Comparison of ENCODE assay signal across 17 cellular contexts in genomic region chr17:5545051-5545987, GRCh38. TPM values are rescaled to one million over a fixed set of nuclear protein-coding genes. Genes with fewer than 3 reads are reported as not detected.
DNase-seq lines count a peak whose midpoint lies in the region; ATAC-seq, FAIRE-seq and TF ChIP-seq lines count a peak whose summit lies in the region.
"Had no signal": no experiment of that assay in that cellular context is flagged by ENCODE, and none has a peak within 500 bp of the region (broad histone marks: within the 10 kb centered on the region; RNA-seq: fewer than 3 reads in every experiment).

No MANE protein-coding gene starts in this region.

- no peaks in the 10 kb centered on the region for H3K9me3 Mint-ChIP-seq in activated CD4-positive, alpha-beta memory T cell treated with anti-CD3 and anti-CD28 coated beads, Interleukin-2, amount 10 ng/mL, durations not matched to agents 7 days and 5 days
- no peaks in the 10 kb centered on the region for H3K9me3 Mint-ChIP-seq in activated CD4-positive, alpha-beta memory T cell treated with anti-CD3 and anti-CD28 coated beads for 36 hours
- no peaks in the 10 kb centered on the region for H3K9me3 Mint-ChIP-seq in naive thymus-derived CD8-positive, alpha-beta T cell
- H3K9me3 Mint-ChIP-seq in mesothelial cell of epicardium = no peaks in the 10 kb centered on the region
- H3K9me3 Mint-ChIP-seq: GM23338 had no signal

- TF ChIP-seq POLR2A in GM12891 (IDR thresholded peaks at IDR 0.05; ENCODE audit: low read depth, low read length) = no peak

- CTCF ChIA-PET in activated CD4-positive, alpha-beta memory T cell treated with anti-CD3 and anti-CD28 coated beads, Interleukin-2, amount 10 ng/mL, durations not matched to agents 7 days and 5 days (lab: Charles Lee) = no interaction called here
- CTCF ChIA-PET in activated CD4-positive, alpha-beta memory T cell treated with anti-CD3 and anti-CD28 coated beads for 36 hours (lab: Charles Lee) = no interaction called here

- intact Hi-C loops in activated CD4-positive, alpha-beta memory T cell treated with anti-CD3 and anti-CD28 coated beads for 36 hours (cut with micrococcal nuclease) = no loop called here

- no peaks in the 10 kb centered on the region for H3K4me1 Mint-ChIP-seq in activated CD4-positive, alpha-beta memory T cell treated with anti-CD3 and anti-CD28 coated beads, Interleukin-2, amount 10 ng/mL, durations not matched to agents 7 days and 5 days
- no peaks in the 10 kb centered on the region for H3K4me1 Mint-ChIP-seq in activated CD4-positive, alpha-beta memory T cell treated with anti-CD3 and anti-CD28 coated beads for 36 hours (ENCODE audit: low read depth)
- peaks cover 0 to 28% (median 21%) of the 10 kb centered on the region in 4 donors for H3K4me1 Mint-ChIP-seq in naive thymus-derived CD8-positive, alpha-beta T cell
- H3K4me1 Mint-ChIP-seq in mesothelial cell of epicardium = no peaks in the 10 kb centered on the region

- peak; percentile 68 for FAIRE-seq in GM12891 (lab: Jason Lieb, UNC)

- no peak overlapping the region for H3K4me3 Mint-ChIP-seq in activated CD4-positive, alpha-beta memory T cell treated with anti-CD3 and anti-CD28 coated beads, Interleukin-2, amount 10 ng/mL, durations not matched to agents 7 days and 5 days
- H3K4me3 Mint-ChIP-seq in activated CD4-positive, alpha-beta memory T cell treated with anti-CD3 and anti-CD28 coated beads for 36 hours = no peak overlapping the region
- H3K4me3 Mint-ChIP-seq in naive thymus-derived CD8-positive, alpha-beta T cell = peak overlapping the region in 1 of 10 donors; percentile 2
- no peak overlapping the region for H3K4me3 Mint-ChIP-seq in mesothelial cell of epicardium
- H3K4me3 Mint-ChIP-seq: GM23338 had no signal

- peak; percentile 2 for DNase-seq in activated CD4-positive, alpha-beta memory T cell treated with anti-CD3 and anti-CD28 coated beads, Interleukin-2, amount 10 ng/mL, durations not matched to agents 7 days and 5 days
- no peak for DNase-seq in activated CD4-positive, alpha-beta memory T cell treated with anti-CD3 and anti-CD28 coated beads for 36 hours
- no peak for DNase-seq in GM12891 (ENCODE audit: insufficient read length, low spot score)
- DNase-seq in amniotic epithelial cell (ENCODE audit: low read depth) = peak; percentile 10
- no peak for DNase-seq in naive thymus-derived CD8-positive, alpha-beta T cell
- DNase-seq in mesothelial cell of epicardium (ENCODE audit: low spot score in 2 of 2, unreplicated experiment in 2 of 2) = no peak
- no peak for DNase-seq in NCI-H748 treated with DMSO at 0.1 percent for 48 hours (lab: John Stamatoyannopoulos, UW)
- DNase-seq: activated CD4-positive, CD25-positive, alpha-beta regulatory T cell treated with anti-CD3 and anti-CD28 coated beads, Interleukin-2, amount 50 U/mL, for 72 hours; Calu3; central memory CD4-positive, alpha-beta T cell; left cardiac atrium; NCI-H1694; NCI-H510A treated with DMSO at 0.1 percent for 48 hours; retina; stimulated activated CD4-positive, alpha-beta T cell treated with anti-CD3 and anti-CD28 coated beads, Interleukin-2, amount 100 ng/mL, for 48 hours had no signal

- no peaks in the 10 kb centered on the region for H3K27me3 Mint-ChIP-seq in activated CD4-positive, alpha-beta memory T cell treated with anti-CD3 and anti-CD28 coated beads, Interleukin-2, amount 10 ng/mL, durations not matched to agents 7 days and 5 days
- no peaks in the 10 kb centered on the region for H3K27me3 Mint-ChIP-seq in activated CD4-positive, alpha-beta memory T cell treated with anti-CD3 and anti-CD28 coated beads for 36 hours
- no peaks in the 10 kb centered on the region for H3K27me3 Mint-ChIP-seq in naive thymus-derived CD8-positive, alpha-beta T cell
- H3K27me3 Mint-ChIP-seq in mesothelial cell of epicardium (ENCODE audit: low read depth) = peaks cover 46% of the 10 kb centered on the region

- POLR2A ChIA-PET in activated CD4-positive, alpha-beta memory T cell treated with anti-CD3 and anti-CD28 coated beads, Interleukin-2, amount 10 ng/mL, durations not matched to agents 7 days and 5 days (lab: Charles Lee) = interaction anchor here (1.1 kb wide), 1 partner anchor 60 kb away, joined by 3 read pairs; the partner anchor contains the start of gene DERL2
- POLR2A ChIA-PET in activated CD4-positive, alpha-beta memory T cell treated with anti-CD3 and anti-CD28 coated beads for 36 hours (lab: Charles Lee) = no interaction called here
- POLR2A ChIA-PET in naive thymus-derived CD8-positive, alpha-beta T cell (lab: Charles Lee) = no interaction called here

- no peak for TF ChIP-seq CTCF in mesothelial cell of epicardium (IDR thresholded peaks at IDR 0.05; ENCODE audit: unreplicated experiment)

- ATAC-seq in naive thymus-derived CD8-positive, alpha-beta T cell = no peak
- ATAC-seq in HG03139 (IDR thresholded peaks at IDR 0.05; ENCODE audit: unreplicated experiment) = no peak
- ATAC-seq: GM23338, left cardiac atrium had no signal

- no peak overlapping the region for H3K27ac Mint-ChIP-seq in activated CD4-positive, alpha-beta memory T cell treated with anti-CD3 and anti-CD28 coated beads, Interleukin-2, amount 10 ng/mL, durations not matched to agents 7 days and 5 days
- no peak overlapping the region for H3K27ac Mint-ChIP-seq in activated CD4-positive, alpha-beta memory T cell treated with anti-CD3 and anti-CD28 coated beads for 36 hours
- H3K27ac Mint-ChIP-seq in naive thymus-derived CD8-positive, alpha-beta T cell = peak overlapping the region in 7 of 10 donors; percentile 6 to 90 (median 50)
- H3K27ac Mint-ChIP-seq in mesothelial cell of epicardium = no peak overlapping the region

- H3K36me3 Mint-ChIP-seq in activated CD4-positive, alpha-beta memory T cell treated with anti-CD3 and anti-CD28 coated beads, Interleukin-2, amount 10 ng/mL, durations not matched to agents 7 days and 5 days (ENCODE audit: low read depth) = peaks cover 75% of the 10 kb centered on the region
- peaks cover 34% of the 10 kb centered on the region for H3K36me3 Mint-ChIP-seq in activated CD4-positive, alpha-beta memory T cell treated with anti-CD3 and anti-CD28 coated beads for 36 hours
- peaks cover 0 to 96% (median 20%) of the 10 kb centered on the region in 3 donors for H3K36me3 Mint-ChIP-seq in naive thymus-derived CD8-positive, alpha-beta T cell
- no peaks in the 10 kb centered on the region for H3K36me3 Mint-ChIP-seq in mesothelial cell of epicardium

TF ChIP-seq in GM12891, 5 proteins besides CTCF, POLR2A, EP300 and RAD21:
- TF ChIP-seq POU2F2 (IDR thresholded peaks at IDR 0.05; ENCODE audit: low read depth, low read length) = no peak
- no peak for TF ChIP-seq PAX5 (IDR thresholded peaks at IDR 0.05; ENCODE audit: insufficient read depth, low read length, severe bottlenecking)
- TF ChIP-seq POLR2AphosphoS5 (IDR thresholded peaks at IDR 0.05; ENCODE audit: low read depth, low read length) = no peak
- no peak for TF ChIP-seq TAF1 (IDR thresholded peaks at IDR 0.05; ENCODE audit: low read depth, low read length)

RNA-seq across cellular contexts. Expression of gene NLRP1, which starts 39.0 kb away (rescaled TPM):
- 100 to 1,000 TPM; 102 to 104 TPM for total RNA-seq in activated CD4-positive, alpha-beta memory T cell treated with anti-CD3 and anti-CD28 coated beads, Interleukin-2, amount 10 ng/mL, durations not matched to agents 7 days and 5 days
- 10 to 100 TPM; 39.9 to 45.0 TPM for total RNA-seq in activated CD4-positive, alpha-beta memory T cell treated with anti-CD3 and anti-CD28 coated beads for 36 hours
- polyA plus RNA-seq in GM12891 (2012; ENCODE audit: low read depth, missing spikeins) = 12.9 TPM
- 100 to 1,000 TPM; 354 to 370 TPM for total RNA-seq in naive thymus-derived CD8-positive, alpha-beta T cell
- 10 to 100 TPM; 18.4 to 47.9 (median 33.2) TPM for polyA plus RNA-seq in naive thymus-derived CD8-positive, alpha-beta T cell
- total RNA-seq in mesothelial cell of epicardium = 36.2 to 37.1 TPM (median 36.5 TPM) in 3 replicates

RNA-seq across cellular contexts. Expression of gene MIS12, which starts 59.0 kb away (rescaled TPM):
- 10 to 100 TPM; 28.7 to 29.0 TPM for total RNA-seq in activated CD4-positive, alpha-beta memory T cell treated with anti-CD3 and anti-CD28 coated beads, Interleukin-2, amount 10 ng/mL, durations not matched to agents 7 days and 5 days
- 10 to 100 TPM; 30.4 to 32.0 TPM for total RNA-seq in activated CD4-positive, alpha-beta memory T cell treated with anti-CD3 and anti-CD28 coated beads for 36 hours
- 12.9 TPM for polyA plus RNA-seq in GM12891 (2012; ENCODE audit: low read depth, missing spikeins)
- total RNA-seq in naive thymus-derived CD8-positive, alpha-beta T cell = 10 to 100 TPM; 48.6 to 51.0 TPM
- polyA plus RNA-seq in naive thymus-derived CD8-positive, alpha-beta T cell = 10 to 100 TPM; 15.6 to 18.3 (median 16.6) TPM
- 22.9 to 23.0 TPM (median 23.0 TPM) in 3 replicates for total RNA-seq in mesothelial cell of epicardium

RNA-seq across cellular contexts. Expression of gene DERL2, which starts 59.3 kb away (rescaled TPM):
- 10 to 100 TPM; 76.6 to 76.8 TPM for total RNA-seq in activated CD4-positive, alpha-beta memory T cell treated with anti-CD3 and anti-CD28 coated beads, Interleukin-2, amount 10 ng/mL, durations not matched to agents 7 days and 5 days
- total RNA-seq in activated CD4-positive, alpha-beta memory T cell treated with anti-CD3 and anti-CD28 coated beads for 36 hours = 10 to 100 TPM; 54.8 to 57.8 TPM
- 48.9 TPM for polyA plus RNA-seq in GM12891 (2012; ENCODE audit: low read depth, missing spikeins)
- total RNA-seq in naive thymus-derived CD8-positive, alpha-beta T cell = 10 to 100 TPM; 83.5 to 86.7 TPM
- 10 to 100 TPM; 56.5 to 74.1 (median 57.5) TPM for polyA plus RNA-seq in naive thymus-derived CD8-positive, alpha-beta T cell
- 69.5 to 70.6 TPM (median 69.9 TPM) in 3 replicates for total RNA-seq in mesothelial cell of epicardium

Comparison
In these comparisons a context has a peak if more than half of its experiments do, and no peak if none do; other contexts are left out.
1. DNase-seq: peak in activated CD4-positive, alpha-beta memory T cell treated with anti-CD3 and anti-CD28 coated beads, Interleukin-2, amount 10 ng/mL, durations not matched to agents 7 days and 5 days (single experiment) and amniotic epithelial cell (single experiment); none in activated CD4-positive, alpha-beta memory T cell treated with anti-CD3 and anti-CD28 coated beads for 36 hours (single experiment), GM12891 (single experiment), naive thymus-derived CD8-positive, alpha-beta T cell (0 of 10), mesothelial cell of epicardium (0 of 2) and NCI-H748 treated with DMSO at 0.1 percent for 48 hours (single experiment).
2. H3K27ac Mint-ChIP-seq: peak in naive thymus-derived CD8-positive, alpha-beta T cell (7 of 10); none in activated CD4-positive, alpha-beta memory T cell treated with anti-CD3 and anti-CD28 coated beads, Interleukin-2, amount 10 ng/mL, durations not matched to agents 7 days and 5 days (single experiment), activated CD4-positive, alpha-beta memory T cell treated with anti-CD3 and anti-CD28 coated beads for 36 hours (single experiment) and mesothelial cell of epicardium (single experiment).